In the genomic region with DNA sequence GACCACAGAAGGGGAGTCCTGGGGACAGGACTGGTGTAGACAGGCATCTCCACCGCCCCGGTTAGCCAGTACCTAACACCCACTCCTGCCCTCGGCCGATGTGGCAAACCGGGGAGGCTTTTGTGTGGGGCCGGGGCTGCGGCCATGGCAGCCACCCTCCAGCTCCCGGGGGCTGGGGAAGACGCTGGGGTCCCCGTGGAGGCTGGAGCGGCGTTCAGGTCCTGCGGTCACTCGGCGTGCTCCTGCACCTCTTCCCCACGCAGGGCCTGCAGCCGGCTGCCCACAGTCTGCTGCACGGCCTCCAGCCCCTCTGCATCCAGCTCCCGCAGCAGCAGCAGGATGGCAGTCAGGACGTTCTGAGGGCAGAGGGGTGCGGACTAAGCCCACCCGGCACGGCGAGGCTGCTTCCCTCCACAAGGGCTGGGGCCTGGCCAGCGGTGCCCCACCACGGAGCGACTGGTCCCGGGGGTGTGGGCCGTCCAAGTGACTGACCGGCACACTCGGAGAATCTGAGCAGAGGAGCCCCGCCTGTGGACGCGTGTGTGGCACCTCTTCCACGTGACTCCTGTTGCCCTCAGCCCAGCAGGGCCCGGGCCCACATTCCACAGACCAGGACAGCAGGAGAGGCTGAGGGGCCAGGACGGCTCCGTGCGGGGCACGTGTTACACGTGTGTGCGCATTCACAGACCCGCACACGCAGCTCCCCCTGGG, we compare ENCODE assay signal across 2 cellular contexts.
TF ChIP-seq lines count a peak whose summit lies in the region.

No MANE protein-coding gene starts in this region.

TF ChIP-seq in HCT116, 20 proteins besides CTCF, POLR2A, EP300 and RAD21:
- no peak for TF ChIP-seq CBX3 (IDR thresholded peaks at IDR 0.05; ENCODE audit: low read depth)
- no peak for TF ChIP-seq EZH2 (IDR thresholded peaks at IDR 0.05)
- no peak for TF ChIP-seq SIN3A (IDR thresholded peaks at IDR 0.05; ENCODE audit: low read depth)
- no peak for TF ChIP-seq SP1 (IDR thresholded peaks at IDR 0.05; ENCODE audit: low read depth)
- TF ChIP-seq CEBPB (IDR thresholded peaks at IDR 0.05; ENCODE audit: low read depth): no peak
- TF ChIP-seq ELF1 (IDR thresholded peaks at IDR 0.05; ENCODE audit: borderline replicate concordance, low read depth): no peak
- TF ChIP-seq FOSL1 (IDR thresholded peaks at IDR 0.05; ENCODE audit: low read depth): no peak

TF ChIP-seq in H1, 55 proteins besides CTCF, POLR2A, EP300 and RAD21:
- TF ChIP-seq RFX5 (IDR thresholded peaks at IDR 0.05; ENCODE audit: borderline replicate concordance, low read depth, low read length): no peak
- TF ChIP-seq SUZ12 (IDR thresholded peaks at IDR 0.05; ENCODE audit: low read length): no peak
- TF ChIP-seq POLR2AphosphoS5 (IDR thresholded peaks at IDR 0.05; ENCODE audit: low read depth, low read length): peak; percentile 14
